In the genomic region with DNA sequence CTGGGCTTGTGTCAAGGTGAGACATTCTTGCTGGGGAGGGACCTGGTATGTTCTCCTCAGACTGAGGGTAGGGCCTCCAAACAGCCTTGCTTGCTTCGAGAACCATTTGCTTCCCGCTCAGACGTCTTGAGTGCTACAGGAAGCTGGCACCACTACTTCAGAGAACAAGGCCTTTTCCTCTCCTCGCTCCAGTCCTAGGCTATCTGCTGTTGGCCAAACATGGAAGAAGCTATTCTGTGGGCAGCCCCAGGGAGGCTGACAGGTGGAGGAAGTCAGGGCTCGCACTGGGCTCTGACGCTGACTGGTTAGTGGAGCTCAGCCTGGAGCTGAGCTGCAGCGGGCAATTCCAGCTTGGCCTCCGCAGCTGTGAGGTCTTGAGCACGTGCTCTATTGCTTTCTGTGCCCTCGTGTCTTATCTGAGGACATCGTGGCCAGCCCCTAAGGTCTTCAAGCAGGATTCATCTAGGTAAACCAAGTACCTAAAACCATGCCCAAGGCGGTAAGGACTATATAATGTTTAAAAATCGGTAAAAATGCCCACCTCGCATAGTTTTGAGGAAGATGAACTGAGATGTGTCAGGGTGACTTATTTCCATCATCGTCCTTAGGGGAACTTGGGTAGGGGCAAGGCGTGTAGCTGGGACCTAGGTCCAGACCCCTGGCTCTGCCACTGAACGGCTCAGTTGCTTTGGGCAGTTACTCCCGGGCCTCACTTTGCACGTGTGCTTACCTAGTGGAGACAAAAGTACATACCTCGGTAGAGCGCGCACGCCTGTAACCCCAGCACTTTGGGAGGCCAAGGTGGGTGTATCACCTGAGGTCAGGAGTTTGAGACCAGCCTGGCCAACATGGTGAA, we compare ENCODE assay signal across 8 cellular contexts. TPM values are rescaled to one million over a fixed set of nuclear protein-coding genes. Genes with fewer than 3 reads are reported as not detected.
A peak's percentile ranks its signal among the peaks of the same experiment; 100 is the strongest.
DNase-seq lines count a peak whose midpoint lies in the region; ATAC-seq lines count a peak whose summit lies in the region.

No MANE protein-coding gene starts in this region.

- no peak overlapping the region for H3K14ac ChIP-seq in mesenchymal stem cell (ENCODE audit: low read length in 2 of 2)

- no peak overlapping the region for H2BK12ac ChIP-seq in mesenchymal stem cell (ENCODE audit: low read length in 2 of 2)

- no peak overlapping the region for H3K4me3 ChIP-seq in HUES64 (ENCODE audit: low read length)
- no peak overlapping the region for H3K4me3 ChIP-seq in mesenchymal stem cell (ENCODE audit: insufficient read depth in 1 of 2, low read depth in 1 of 2, low read length in 2 of 2)

- H3K18ac ChIP-seq in mesenchymal stem cell (ENCODE audit: low read depth in 1 of 2, low read length in 2 of 2), result no peak overlapping the region

- peak overlapping the region; percentile 75 for H3K27ac ChIP-seq in HUES64 (ENCODE audit: low read depth, low read length)
- peak overlapping the region; percentile 24 for H3K27ac ChIP-seq in mesenchymal stem cell (ENCODE audit: low read length, poor library complexity, severe bottlenecking)

- H3K36me3 ChIP-seq in HUES64 (ENCODE audit: insufficient read depth, low read length), result peaks cover 44% of the 10 kb centered on the region
- peaks cover 71 to 72% of the 10 kb centered on the region in 2 experiments for H3K36me3 ChIP-seq in mesenchymal stem cell (ENCODE audit: control insufficient read depth in 1 of 2, insufficient read depth in 2 of 2, low read depth in 1 of 2, low read length in 2 of 2)

- H3K79me1 ChIP-seq in mesenchymal stem cell (replicated peaks; ENCODE audit: low read length, poor library complexity, severe bottlenecking), result peaks cover 14% of the 10 kb centered on the region

- H2BK15ac ChIP-seq in mesenchymal stem cell (ENCODE audit: low read depth, poor library complexity, severe bottlenecking), result no peak overlapping the region

- no peak overlapping the region for H2BK120ac ChIP-seq in mesenchymal stem cell (ENCODE audit: low read depth, low read length)

- H3K9ac ChIP-seq in HUES64 (ENCODE audit: low read depth, low read length) (no peak overlapping the region), mesenchymal stem cell (ENCODE audit: low read length) (peak overlapping the region; percentile 96)

- H3K23ac ChIP-seq in mesenchymal stem cell (ENCODE audit: low read length in 2 of 2), result no peak overlapping the region

- H2AFZ ChIP-seq in mesenchymal stem cell (ENCODE audit: low read depth, low read length), result no peak overlapping the region

- ATAC-seq in HG02610 (IDR thresholded peaks at IDR 0.05; ENCODE audit: unreplicated experiment), result no peak
- no peak for ATAC-seq in HG03469 (IDR thresholded peaks at IDR 0.05; ENCODE audit: unreplicated experiment)
- ATAC-seq in HG03354 (IDR thresholded peaks at IDR 0.05; ENCODE audit: poor library complexity, severe bottlenecking, unreplicated experiment), result no peak

- no peak overlapping the region for H4K91ac ChIP-seq in mesenchymal stem cell (ENCODE audit: low read length)

- no peak overlapping the region for H2AK5ac ChIP-seq in mesenchymal stem cell (ENCODE audit: low read length, severe bottlenecking)

- H3K4me2 ChIP-seq in mesenchymal stem cell (ENCODE audit: low read length, poor library complexity, severe bottlenecking), result no peak overlapping the region

- H4K8ac ChIP-seq in mesenchymal stem cell (ENCODE audit: low read length), result no peak overlapping the region

- WGBS in HUES64, result 81% methylated on average over 23 of the region's 23 CpGs
- WGBS in mesenchymal stem cell, result 61% methylated on average over 23 of the region's 23 CpGs

- H2BK5ac ChIP-seq in mesenchymal stem cell (ENCODE audit: low read depth, low read length, poor library complexity, severe bottlenecking), result no peak overlapping the region

- no peak overlapping the region for H3K4ac ChIP-seq in mesenchymal stem cell (ENCODE audit: low read depth in 1 of 2, low read length in 2 of 2)

- H3K9me3 ChIP-seq in HUES64 (ENCODE audit: insufficient read depth, low read depth, low read length), result no peaks in the 10 kb centered on the region
- no peaks in the 10 kb centered on the region for H3K9me3 ChIP-seq in mesenchymal stem cell (ENCODE audit: control insufficient read depth, low read length)

- H3K4me1 ChIP-seq in HUES64 (ENCODE audit: insufficient read depth, low read length) (peaks cover 11% of the 10 kb centered on the region), mesenchymal stem cell (ENCODE audit: control insufficient read depth, insufficient read depth, low read depth, low read length) (peaks cover 38% of the 10 kb centered on the region)

- H3K27me3 ChIP-seq in HUES64 (ENCODE audit: insufficient read depth, low read length), result no peaks in the 10 kb centered on the region
- H3K27me3 ChIP-seq in mesenchymal stem cell (ENCODE audit: control insufficient read depth in 1 of 2, insufficient read depth in 1 of 2, low read length in 2 of 2), result no peaks in the 10 kb centered on the region

- DNase-seq in DMS53 (lab: John Stamatoyannopoulos, UW) (peak; percentile 85), mesenchymal stem cell (peak; percentile 69)
- peak; percentile 74 to 76 for DNase-seq in activated T-cell treated with anti-CD3 and anti-CD28 coated beads, Interleukin-2, amount 50 U/mL, for 48 hours
- DNase-seq in stimulated activated naive CD4-positive, alpha-beta T cell treated with Interleukin-2 at 50 U/mL for 16 hours (lab: John Stamatoyannopoulos, UW), result no peak

RNA-seq across cellular contexts. Expression of gene GAPDH, which starts 4.3 kb away (rescaled TPM):
- 5,269 TPM for polyA plus RNA-seq in HUES64 (2013, experiment 1 of 2)
- 5,160 TPM for polyA plus RNA-seq in HUES64 (2013, experiment 2 of 2)
- polyA plus RNA-seq in mesenchymal stem cell (2013, experiment 1 of 2), result 4,502 TPM
- 4,557 TPM for polyA plus RNA-seq in mesenchymal stem cell (2013, experiment 2 of 2)

RNA-seq across cellular contexts. Expression of gene IFFO1, which starts 17.2 kb away (rescaled TPM):
- polyA plus RNA-seq in HUES64 (2013, experiment 1 of 2), result 9.0 TPM
- polyA plus RNA-seq in HUES64 (2013, experiment 2 of 2), result 8.5 TPM
- 26.1 TPM for polyA plus RNA-seq in mesenchymal stem cell (2013, experiment 1 of 2)
- polyA plus RNA-seq in mesenchymal stem cell (2013, experiment 2 of 2), result 25.6 TPM

RNA-seq across cellular contexts. Expression of gene NOP2, which starts 29.4 kb away (rescaled TPM):
- polyA plus RNA-seq in HUES64 (2013, experiment 1 of 2), result 61.9 TPM
- 59.0 TPM for polyA plus RNA-seq in HUES64 (2013, experiment 2 of 2)
- 20.3 TPM for polyA plus RNA-seq in mesenchymal stem cell (2013, experiment 1 of 2)
- polyA plus RNA-seq in mesenchymal stem cell (2013, experiment 2 of 2), result 21.3 TPM

RNA-seq across cellular contexts. Expression of gene NCAPD2, which starts 44.7 kb away (rescaled TPM):
- 66.6 TPM for polyA plus RNA-seq in HUES64 (2013, experiment 1 of 2)
- polyA plus RNA-seq in HUES64 (2013, experiment 2 of 2), result 80.5 TPM
- 11.7 TPM for polyA plus RNA-seq in mesenchymal stem cell (2013, experiment 1 of 2)
- polyA plus RNA-seq in mesenchymal stem cell (2013, experiment 2 of 2), result 11.1 TPM

RNA-seq across cellular contexts. Expression of gene MRPL51, which starts 45.6 kb away (rescaled TPM):
- polyA plus RNA-seq in HUES64 (2013, experiment 1 of 2), result 233 TPM
- 231 TPM for polyA plus RNA-seq in HUES64 (2013, experiment 2 of 2)
- 573 TPM for polyA plus RNA-seq in mesenchymal stem cell (2013, experiment 1 of 2)
- polyA plus RNA-seq in mesenchymal stem cell (2013, experiment 2 of 2), result 577 TPM
